Comparison of ENCODE assay signal across 2 cellular contexts in the genomic region with DNA sequence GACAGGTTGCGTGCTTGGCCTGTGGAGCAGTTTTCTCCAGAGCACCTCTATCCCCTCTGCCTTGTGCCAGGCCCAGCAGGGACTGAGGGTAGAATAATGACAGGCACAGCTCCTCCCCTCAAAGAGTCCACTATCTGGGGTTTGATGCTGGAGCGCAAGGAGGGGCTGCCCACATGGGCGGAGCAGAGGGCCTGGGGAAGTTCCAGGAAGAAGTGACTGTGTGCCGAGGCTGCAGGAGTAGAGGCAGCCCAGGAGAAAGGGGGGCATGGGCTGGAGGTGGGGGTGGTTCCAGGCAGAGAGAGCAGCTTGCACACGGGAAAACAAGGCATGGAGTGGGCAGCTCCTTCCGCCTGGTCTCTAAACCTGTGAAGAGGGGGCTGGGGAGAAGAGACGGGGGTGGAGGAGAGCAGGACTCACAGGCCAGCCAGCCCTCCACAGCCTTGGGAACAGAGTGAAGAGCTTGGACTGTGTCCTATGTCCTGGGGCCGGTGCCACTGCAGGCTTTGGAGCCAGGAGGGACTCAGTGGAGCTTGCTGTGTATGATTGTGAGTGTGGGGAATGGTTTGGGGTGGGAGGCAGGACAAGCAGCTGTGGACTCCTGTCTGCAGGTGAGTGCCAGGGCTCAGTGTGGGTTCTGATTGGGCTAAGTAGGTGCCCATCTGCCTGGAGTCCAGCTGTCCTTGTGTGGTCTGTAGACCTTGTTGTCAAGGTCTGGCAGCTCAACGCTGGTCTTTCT.
TF ChIP-seq lines count a peak whose summit lies in the region.

No MANE protein-coding gene starts in this region.

TF ChIP-seq in IMR-90, 13 proteins besides CTCF, POLR2A, EP300 and RAD21:
- no peak for TF ChIP-seq NFE2L2 (IDR thresholded peaks at IDR 0.05; ENCODE audit: low read depth, low read length)

TF ChIP-seq in SK-N-SH, 30 proteins besides CTCF, POLR2A, EP300 and RAD21:
- TF ChIP-seq TEAD4 (IDR thresholded peaks at IDR 0.05; ENCODE audit: borderline replicate concordance, insufficient read depth) (no peak), RCOR1 (IDR thresholded peaks at IDR 0.05; ENCODE audit: low read length) (no peak), GABPA (IDR thresholded peaks at IDR 0.05; ENCODE audit: low read depth) (no peak), ELF1 (IDR thresholded peaks at IDR 0.05) (no peak), POLR2AphosphoS5 (IDR thresholded peaks at IDR 0.05; ENCODE audit: low read depth, low read length) (no peak), MEF2A (IDR thresholded peaks at IDR 0.05; ENCODE audit: borderline replicate concordance, low read depth) (no peak), YY1 (IDR thresholded peaks at IDR 0.05; ENCODE audit: low read depth) (no peak)
- TF ChIP-seq, protein P1, sequence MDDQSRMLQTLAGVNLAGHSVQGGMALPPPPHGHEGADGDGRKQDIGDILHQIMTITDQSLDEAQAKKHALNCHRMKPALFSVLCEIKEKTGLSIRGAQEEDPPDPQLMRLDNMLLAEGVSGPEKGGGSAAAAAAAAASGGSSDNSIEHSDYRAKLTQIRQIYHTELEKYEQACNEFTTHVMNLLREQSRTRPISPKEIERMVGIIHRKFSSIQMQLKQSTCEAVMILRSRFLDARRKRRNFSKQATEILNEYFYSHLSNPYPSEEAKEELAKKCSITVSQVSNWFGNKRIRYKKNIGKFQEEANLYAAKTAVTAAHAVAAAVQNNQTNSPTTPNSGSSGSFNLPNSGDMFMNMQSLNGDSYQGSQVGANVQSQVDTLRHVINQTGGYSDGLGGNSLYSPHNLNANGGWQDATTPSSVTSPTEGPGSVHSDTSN (IDR thresholded peaks at IDR 0.05) = no peak
- TF ChIP-seq, protein P2, sequence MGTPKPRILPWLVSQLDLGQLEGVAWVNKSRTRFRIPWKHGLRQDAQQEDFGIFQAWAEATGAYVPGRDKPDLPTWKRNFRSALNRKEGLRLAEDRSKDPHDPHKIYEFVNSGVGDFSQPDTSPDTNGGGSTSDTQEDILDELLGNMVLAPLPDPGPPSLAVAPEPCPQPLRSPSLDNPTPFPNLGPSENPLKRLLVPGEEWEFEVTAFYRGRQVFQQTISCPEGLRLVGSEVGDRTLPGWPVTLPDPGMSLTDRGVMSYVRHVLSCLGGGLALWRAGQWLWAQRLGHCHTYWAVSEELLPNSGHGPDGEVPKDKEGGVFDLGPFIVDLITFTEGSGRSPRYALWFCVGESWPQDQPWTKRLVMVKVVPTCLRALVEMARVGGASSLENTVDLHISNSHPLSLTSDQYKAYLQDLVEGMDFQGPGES (IDR thresholded peaks at IDR 0.05; ENCODE audit: low read depth, low read length) = no peak
- TF ChIP-seq, protein P3, sequence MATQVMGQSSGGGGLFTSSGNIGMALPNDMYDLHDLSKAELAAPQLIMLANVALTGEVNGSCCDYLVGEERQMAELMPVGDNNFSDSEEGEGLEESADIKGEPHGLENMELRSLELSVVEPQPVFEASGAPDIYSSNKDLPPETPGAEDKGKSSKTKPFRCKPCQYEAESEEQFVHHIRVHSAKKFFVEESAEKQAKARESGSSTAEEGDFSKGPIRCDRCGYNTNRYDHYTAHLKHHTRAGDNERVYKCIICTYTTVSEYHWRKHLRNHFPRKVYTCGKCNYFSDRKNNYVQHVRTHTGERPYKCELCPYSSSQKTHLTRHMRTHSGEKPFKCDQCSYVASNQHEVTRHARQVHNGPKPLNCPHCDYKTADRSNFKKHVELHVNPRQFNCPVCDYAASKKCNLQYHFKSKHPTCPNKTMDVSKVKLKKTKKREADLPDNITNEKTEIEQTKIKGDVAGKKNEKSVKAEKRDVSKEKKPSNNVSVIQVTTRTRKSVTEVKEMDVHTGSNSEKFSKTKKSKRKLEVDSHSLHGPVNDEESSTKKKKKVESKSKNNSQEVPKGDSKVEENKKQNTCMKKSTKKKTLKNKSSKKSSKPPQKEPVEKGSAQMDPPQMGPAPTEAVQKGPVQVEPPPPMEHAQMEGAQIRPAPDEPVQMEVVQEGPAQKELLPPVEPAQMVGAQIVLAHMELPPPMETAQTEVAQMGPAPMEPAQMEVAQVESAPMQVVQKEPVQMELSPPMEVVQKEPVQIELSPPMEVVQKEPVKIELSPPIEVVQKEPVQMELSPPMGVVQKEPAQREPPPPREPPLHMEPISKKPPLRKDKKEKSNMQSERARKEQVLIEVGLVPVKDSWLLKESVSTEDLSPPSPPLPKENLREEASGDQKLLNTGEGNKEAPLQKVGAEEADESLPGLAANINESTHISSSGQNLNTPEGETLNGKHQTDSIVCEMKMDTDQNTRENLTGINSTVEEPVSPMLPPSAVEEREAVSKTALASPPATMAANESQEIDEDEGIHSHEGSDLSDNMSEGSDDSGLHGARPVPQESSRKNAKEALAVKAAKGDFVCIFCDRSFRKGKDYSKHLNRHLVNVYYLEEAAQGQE (IDR thresholded peaks at IDR 0.05; ENCODE audit: low read depth, low read length) = no peak
- TF ChIP-seq, protein P4, sequence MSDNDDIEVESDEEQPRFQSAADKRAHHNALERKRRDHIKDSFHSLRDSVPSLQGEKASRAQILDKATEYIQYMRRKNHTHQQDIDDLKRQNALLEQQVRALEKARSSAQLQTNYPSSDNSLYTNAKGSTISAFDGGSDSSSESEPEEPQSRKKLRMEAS (IDR thresholded peaks at IDR 0.05; ENCODE audit: low read depth) = no peak
- TF ChIP-seq, protein P5, sequence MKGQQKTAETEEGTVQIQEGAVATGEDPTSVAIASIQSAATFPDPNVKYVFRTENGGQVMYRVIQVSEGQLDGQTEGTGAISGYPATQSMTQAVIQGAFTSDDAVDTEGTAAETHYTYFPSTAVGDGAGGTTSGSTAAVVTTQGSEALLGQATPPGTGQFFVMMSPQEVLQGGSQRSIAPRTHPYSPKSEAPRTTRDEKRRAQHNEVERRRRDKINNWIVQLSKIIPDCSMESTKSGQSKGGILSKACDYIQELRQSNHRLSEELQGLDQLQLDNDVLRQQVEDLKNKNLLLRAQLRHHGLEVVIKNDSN (IDR thresholded peaks at IDR 0.05; ENCODE audit: borderline replicate concordance, low read depth) = no peak
